In genomic region chr14:61455351-61455750, GRCh38 we compare ENCODE assay signal across 23 cellular contexts.
DNase-seq lines count a peak whose midpoint lies in the region; ATAC-seq, FAIRE-seq and TF ChIP-seq lines count a peak whose summit lies in the region.
"Had no signal": no experiment of that assay in that cellular context is flagged by ENCODE, and none has a peak within 500 bp of the region (broad histone marks: within the 10 kb centered on the region; RNA-seq: fewer than 3 reads in every experiment).

No MANE protein-coding gene starts in this region.

- H3K27ac Mint-ChIP-seq in activated naive CD4-positive, alpha-beta T cell treated with anti-CD3 and anti-CD28 coated beads for 36 hours, result peak overlapping the region; percentile 64
- peak overlapping the region; percentile 92 for H3K27ac Mint-ChIP-seq in T-helper 17 cell
- H3K27ac Mint-ChIP-seq: CD14-positive monocyte; stimulated activated memory B cell treated with anti-CD40 and anti-IgM and Interleukin-4, amounts not matched to agents 10 μg/mL and 1 μg/mL and 100 μg/mL, for 72 hours had no signal

- no TSS peak for BruUV-seq in HepG2 (replicated peaks; lab: Mats Ljungman, UMichigan)

- no peaks in the 10 kb centered on the region for H4K20me1 ChIP-seq in HepG2 (ENCODE audit: insufficient read depth, low read length)

- peaks cover 77% of the 10 kb centered on the region for H3K36me3 Mint-ChIP-seq in activated naive CD4-positive, alpha-beta T cell treated with anti-CD3 and anti-CD28 coated beads for 36 hours (ENCODE audit: low read depth)
- peaks cover 25% of the 10 kb centered on the region for H3K36me3 Mint-ChIP-seq in T-helper 17 cell (ENCODE audit: low read depth)
- H3K36me3 Mint-ChIP-seq: stimulated activated memory B cell treated with anti-CD40 and anti-IgM and Interleukin-4, amounts not matched to agents 10 μg/mL and 1 μg/mL and 100 μg/mL, for 72 hours had no signal

- DNase-seq in activated naive CD4-positive, alpha-beta T cell treated with anti-CD3 and anti-CD28 coated beads for 36 hours, result no peak
- no peak for DNase-seq in activated naive CD4-positive, alpha-beta T cell (lab: John Stamatoyannopoulos, UW)
- DNase-seq in T-helper 17 cell (no peak), dermis blood vessel endothelial cell (peak; percentile 60), HepG2 (ENCODE audit: low spot score) (no peak), HCEC 1CT (no peak)
- peak; percentile 15 for DNase-seq in stimulated activated naive CD8-positive, alpha-beta T cell treated with anti-CD3 and anti-CD28 coated beads, Interleukin-15, Interleukin-2, amounts not matched to agents 100 U/mL and 50 U/mL, for 24 hours
- DNase-seq: DMS153, gastrocnemius medialis, GF-D8, H7, hippocampal formation, IMR-90, left ventricle myocardium superior, mucosa of descending colon, NCI-H1436, SIG-M5, WERI-Rb-1 had no signal

- peaks cover 2% of the 10 kb centered on the region for H3K9me3 Mint-ChIP-seq in activated naive CD4-positive, alpha-beta T cell treated with anti-CD3 and anti-CD28 coated beads for 36 hours

- in situ Hi-C loops in HepG2 (cut with HindIII; ENCODE audit: extremely low pct_ligation_motif_present, low pct_unique_long_range_greater_than_20kb), result loop anchor here (5.0 to 10.0 kb wide), 2 partner anchors 382 to 669 kb away; no protein-coding TSS in a partner anchor

- H3K4me3 ChIP-seq in HepG2 (replicated peaks in 1 of 3; ENCODE audit: insufficient read depth in 1 of 3, low read depth in 2 of 3, low read length in 3 of 3), result no peak overlapping the region
- H3K4me3 ChIP-seq: ascending aorta, gastrocnemius medialis, mucosa of descending colon had no signal

- TF ChIP-seq CTCF in HepG2 (CRISPR knock-in tag; IDR thresholded peaks at IDR 0.05), result no peak

- 50% methylated on average over 6 of the region's 6 CpGs for WGBS in HepG2 (ENCODE audit: low lambda C conversion rate)

- no peak overlapping the region for H3K9ac ChIP-seq in HepG2 (ENCODE audit: insufficient read depth, low read depth, low read length)

- H3K36me3 ChIP-seq in HepG2 (replicated peaks in 1 of 2; ENCODE audit: control insufficient read depth in 1 of 2, insufficient read depth in 2 of 2, low read length in 2 of 2), result no peaks in the 10 kb centered on the region
- H3K36me3 ChIP-seq: WERI-Rb-1 had no signal

- CTCF ChIA-PET in activated naive CD4-positive, alpha-beta T cell treated with anti-CD3 and anti-CD28 coated beads for 36 hours (lab: Charles Lee), result interaction anchor here (0.7 to 1.5 kb wide), 12 partner anchors 14 to 435 kb away, joined by 3 to 16 read pairs (median 3); no protein-coding TSS in a partner anchor
- CTCF ChIA-PET in HepG2 (lab: Yijun Ruan, JAX; ENCODE audit: low intra/inter-chr PET ratio, low total read pairs), result interaction anchor here (1.8 to 3.4 kb wide), 2 partner anchors 275 to 382 kb away, joined by 8 to 62 read pairs; no protein-coding TSS in a partner anchor

- no peaks in the 10 kb centered on the region for H3K27me3 Mint-ChIP-seq in activated naive CD4-positive, alpha-beta T cell treated with anti-CD3 and anti-CD28 coated beads for 36 hours (ENCODE audit: low read depth)
- no peaks in the 10 kb centered on the region for H3K27me3 Mint-ChIP-seq in T-helper 17 cell
- H3K27me3 Mint-ChIP-seq: stimulated activated memory B cell treated with anti-CD40 and anti-IgM and Interleukin-4, amounts not matched to agents 10 μg/mL and 1 μg/mL and 100 μg/mL, for 72 hours had no signal

- H3K4me1 ChIP-seq in HepG2 (ENCODE audit: insufficient read depth, low read length), result no peaks in the 10 kb centered on the region
- H3K4me1 ChIP-seq: ascending aorta had no signal

- H3K79me2 ChIP-seq in HepG2 (ENCODE audit: insufficient read depth, low read length), result no peaks in the 10 kb centered on the region

- POLR2A ChIA-PET in HepG2 (lab: Yijun Ruan, JAX), result no interaction called here

- TF ChIP-seq EP300 in HepG2 (IDR thresholded peaks at IDR 0.05; ENCODE audit: low read depth in 2 of 2, low read length in 2 of 2), result no peak
- no peak for TF ChIP-seq EP300 in HepG2 (CRISPR knock-in tag; IDR thresholded peaks at IDR 0.05; ENCODE audit: borderline replicate concordance)

- no peak overlapping the region for H2AFZ ChIP-seq in HepG2 (ENCODE audit: low read length)

- no peak overlapping the region for H3K4me2 ChIP-seq in HepG2 (ENCODE audit: low read depth, low read length)

- H3K9me3 ChIP-seq in T-helper 17 cell (ENCODE audit: control insufficient read depth, low read length, poor library complexity, severe bottlenecking), result no peaks in the 10 kb centered on the region
- no peaks in the 10 kb centered on the region for H3K9me3 ChIP-seq in HepG2 (ENCODE audit: low read length)
- H3K9me3 ChIP-seq: ascending aorta, gastrocnemius medialis, mucosa of descending colon had no signal

- no peaks in the 10 kb centered on the region; a peak in 2 of 5 replicates for H3K27me3 ChIP-seq in HepG2 (ENCODE audit: control insufficient read depth in 1 of 2, insufficient read depth in 2 of 2, low read length in 2 of 2)
- H3K27me3 ChIP-seq: ascending aorta, gastrocnemius medialis had no signal

- no peak for TF ChIP-seq RAD21 in HepG2 (CRISPR knock-in tag; IDR thresholded peaks at IDR 0.05)

- no peak for TF ChIP-seq POLR2A in HepG2 (IDR thresholded peaks at IDR 0.05; ENCODE audit: insufficient read depth in 1 of 2, low read depth in 2 of 2, low read length in 2 of 2)

- H3K27ac ChIP-seq in HepG2 (ENCODE audit: extremely low read length, insufficient read depth, low read length), result no peak overlapping the region
- H3K27ac ChIP-seq: ascending aorta, WERI-Rb-1 had no signal

- ATAC-seq in T-helper 17 cell, result no peak
- no peak for ATAC-seq in stimulated activated naive CD8-positive, alpha-beta T cell treated with anti-CD3 and anti-CD28 coated beads, Interleukin-15, Interleukin-2, amounts not matched to agents 100 U/mL and 50 U/mL, for 24 hours
- ATAC-seq in HepG2, result no peak
- ATAC-seq in HG02973 (IDR thresholded peaks at IDR 0.05; ENCODE audit: unreplicated experiment), result no peak
- ATAC-seq: mucosa of descending colon; Panc1; stimulated activated memory B cell treated with anti-CD40 and anti-IgM and Interleukin-4, amounts not matched to agents 10 μg/mL and 1 μg/mL and 100 μg/mL, for 72 hours had no signal

- no peak for FAIRE-seq in HepG2 (lab: Jason Lieb, UNC)

- H3K4me3 Mint-ChIP-seq in activated naive CD4-positive, alpha-beta T cell treated with anti-CD3 and anti-CD28 coated beads for 36 hours, result no peak overlapping the region
- H3K4me3 Mint-ChIP-seq in T-helper 17 cell, result peak overlapping the region; percentile 50
- H3K4me3 Mint-ChIP-seq: CD14-positive monocyte; stimulated activated memory B cell treated with anti-CD40 and anti-IgM and Interleukin-4, amounts not matched to agents 10 μg/mL and 1 μg/mL and 100 μg/mL, for 72 hours had no signal

- H3K4me1 Mint-ChIP-seq in activated naive CD4-positive, alpha-beta T cell treated with anti-CD3 and anti-CD28 coated beads for 36 hours (ENCODE audit: low read depth), result peaks cover 83% of the 10 kb centered on the region
- peaks cover 65% of the 10 kb centered on the region for H3K4me1 Mint-ChIP-seq in T-helper 17 cell

- intact Hi-C loops in activated naive CD4-positive, alpha-beta T cell treated with anti-CD3 and anti-CD28 coated beads for 36 hours (cut with micrococcal nuclease), result no loop called here
- intact Hi-C loops in HepG2 (cut with micrococcal nuclease; ENCODE audit: unreplicated experiment), result no loop called here

TF ChIP-seq in HepG2, 621 proteins besides CTCF, POLR2A, EP300 and RAD21 (continues in another document):
- TF ChIP-seq, protein P1, sequence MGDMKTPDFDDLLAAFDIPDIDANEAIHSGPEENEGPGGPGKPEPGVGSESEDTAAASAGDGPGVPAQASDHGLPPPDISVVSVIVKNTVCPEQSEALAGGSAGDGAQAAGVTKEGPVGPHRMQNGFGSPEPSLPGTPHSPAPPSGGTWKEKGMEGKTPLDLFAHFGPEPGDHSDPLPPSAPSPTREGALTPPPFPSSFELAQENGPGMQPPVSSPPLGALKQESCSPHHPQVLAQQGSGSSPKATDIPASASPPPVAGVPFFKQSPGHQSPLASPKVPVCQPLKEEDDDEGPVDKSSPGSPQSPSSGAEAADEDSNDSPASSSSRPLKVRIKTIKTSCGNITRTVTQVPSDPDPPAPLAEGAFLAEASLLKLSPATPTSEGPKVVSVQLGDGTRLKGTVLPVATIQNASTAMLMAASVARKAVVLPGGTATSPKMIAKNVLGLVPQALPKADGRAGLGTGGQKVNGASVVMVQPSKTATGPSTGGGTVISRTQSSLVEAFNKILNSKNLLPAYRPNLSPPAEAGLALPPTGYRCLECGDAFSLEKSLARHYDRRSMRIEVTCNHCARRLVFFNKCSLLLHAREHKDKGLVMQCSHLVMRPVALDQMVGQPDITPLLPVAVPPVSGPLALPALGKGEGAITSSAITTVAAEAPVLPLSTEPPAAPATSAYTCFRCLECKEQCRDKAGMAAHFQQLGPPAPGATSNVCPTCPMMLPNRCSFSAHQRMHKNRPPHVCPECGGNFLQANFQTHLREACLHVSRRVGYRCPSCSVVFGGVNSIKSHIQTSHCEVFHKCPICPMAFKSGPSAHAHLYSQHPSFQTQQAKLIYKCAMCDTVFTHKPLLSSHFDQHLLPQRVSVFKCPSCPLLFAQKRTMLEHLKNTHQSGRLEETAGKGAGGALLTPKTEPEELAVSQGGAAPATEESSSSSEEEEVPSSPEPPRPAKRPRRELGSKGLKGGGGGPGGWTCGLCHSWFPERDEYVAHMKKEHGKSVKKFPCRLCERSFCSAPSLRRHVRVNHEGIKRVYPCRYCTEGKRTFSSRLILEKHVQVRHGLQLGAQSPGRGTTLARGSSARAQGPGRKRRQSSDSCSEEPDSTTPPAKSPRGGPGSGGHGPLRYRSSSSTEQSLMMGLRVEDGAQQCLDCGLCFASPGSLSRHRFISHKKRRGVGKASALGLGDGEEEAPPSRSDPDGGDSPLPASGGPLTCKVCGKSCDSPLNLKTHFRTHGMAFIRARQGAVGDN (CRISPR knock-in tag; IDR thresholded peaks at IDR 0.05), result no peak
- no peak for TF ChIP-seq ZNF841 (CRISPR knock-in tag; IDR thresholded peaks at IDR 0.05; ENCODE audit: borderline replicate concordance)
- no peak for TF ChIP-seq ZNF282 (IDR thresholded peaks at IDR 0.05; ENCODE audit: partially characterized antibody)
- TF ChIP-seq, protein P2, sequence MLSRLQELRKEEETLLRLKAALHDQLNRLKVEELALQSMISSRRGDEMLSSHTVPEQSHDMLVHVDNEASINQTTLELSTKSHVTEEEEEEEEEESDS (CRISPR knock-in tag; IDR thresholded peaks at IDR 0.05; ENCODE audit: borderline replicate concordance), result no peak
- no peak for TF ChIP-seq ZNF432 (CRISPR knock-in tag; IDR thresholded peaks at IDR 0.05; ENCODE audit: borderline replicate concordance)

Comparison
In these comparisons a context has a peak if more than half of its experiments do, and no peak if none do; other contexts are left out.
1. DNase-seq: peak in dermis blood vessel endothelial cell (single experiment) and stimulated activated naive CD8-positive, alpha-beta T cell treated with anti-CD3 and anti-CD28 coated beads, Interleukin-15, Interleukin-2, amounts not matched to agents 100 U/mL and 50 U/mL, for 24 hours (single experiment); none in activated naive CD4-positive, alpha-beta T cell treated with anti-CD3 and anti-CD28 coated beads for 36 hours (single experiment), activated naive CD4-positive, alpha-beta T cell (0 of 4), T-helper 17 cell (0 of 3), HepG2 (single experiment) and HCEC 1CT (single experiment).